ENCODE assay signal across 29 cellular contexts in the genomic region with DNA sequence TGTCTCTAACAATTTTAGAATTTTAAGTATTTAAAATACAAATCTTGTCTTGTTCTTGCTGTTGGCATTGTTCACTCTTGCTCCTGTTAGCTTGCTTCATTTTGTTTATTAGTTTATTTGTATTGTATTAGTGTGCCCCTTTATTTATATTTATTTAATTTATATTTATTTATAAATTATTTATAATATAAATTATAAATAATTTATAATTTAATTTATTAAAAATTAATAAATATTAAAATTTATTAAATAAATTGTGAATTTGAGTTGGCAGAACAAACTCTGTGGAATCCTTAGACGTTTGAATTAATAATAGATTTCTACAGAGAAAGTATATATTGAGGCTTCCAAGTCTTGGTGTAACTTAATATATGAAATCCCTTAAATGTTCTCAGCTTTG.
"Had no signal": no experiment of that assay in that cellular context is flagged by ENCODE, and none has a peak within 500 bp of the region (broad histone marks: within the 10 kb centered on the region; RNA-seq: fewer than 3 reads in every experiment).

No MANE protein-coding gene starts in this region.

- H3K9me3 Mint-ChIP-seq: nephron progenitor cell, neural progenitor cell had no signal

- H3K36me3 ChIP-seq: left lung, neural progenitor cell, neutrophil, right atrium auricular region, right lobe of liver, suprapubic skin, thoracic aorta, tibial artery, upper lobe of right lung had no signal

- H3K36me3 Mint-ChIP-seq: mesothelial cell of epicardium; naive B cell; neural progenitor cell; stimulated activated naive B cell treated with anti-CD40 and anti-IgM and Interleukin-4, amounts not matched to agents 10 μg/mL and 1 μg/mL and 100 μg/mL, for 72 hours had no signal

- FAIRE-seq: keratinocyte, urothelium cell line had no signal

- ATAC-seq: left colon; left lung; natural killer cell; right lobe of liver; stimulated activated naive B cell treated with anti-CD40 and anti-IgM and Interleukin-4, amounts not matched to agents 10 μg/mL and 1 μg/mL and 100 μg/mL, for 72 hours; stimulated activated naive CD8-positive, alpha-beta T cell treated with anti-CD3 and anti-CD28 coated beads, Interleukin-15, Interleukin-2, amounts not matched to agents 100 U/mL and 50 U/mL, for 24 hours; upper lobe of right lung had no signal

- H3K4me1 ChIP-seq: left lung, neural progenitor cell, right atrium auricular region, right lobe of liver, suprapubic skin, tibial artery, upper lobe of right lung had no signal

- H3K9me3 ChIP-seq: left lung, neutrophil, right atrium auricular region, right lobe of liver, suprapubic skin, thoracic aorta, tibial artery, upper lobe of right lung had no signal

- H3K4me3 ChIP-seq: left lung, lung, neural progenitor cell, right atrium auricular region, right lobe of liver, suprapubic skin, thoracic aorta, tibial artery, upper lobe of right lung had no signal

- DNase-seq: hippocampal formation; kidney glomerular epithelial cell; left colon; left lung; mesendoderm; naive B cell; natural killer cell; nephron progenitor cell; occipital lobe; right lobe of liver; stimulated activated CD4-positive, alpha-beta T cell treated with anti-CD3 and anti-CD28 coated beads, Interleukin-12 subunit alpha, Interleukin-12 subunit beta, amount 100 ng/mL, for 4 hours; stimulated activated CD4-positive, alpha-beta T cell treated with anti-CD3 and anti-CD28 coated beads, Interleukin-15, amount 100 ng/mL, for 24 hours; stimulated activated CD4-positive, alpha-beta T cell treated with anti-CD3 and anti-CD28 coated beads, Interleukin-2, amount 100 ng/mL, for 24 hours; stimulated activated CD4-positive, alpha-beta T cell treated with anti-CD3 and anti-CD28 coated beads, Interleukin-4, amount 100 ng/mL, for 1 hour; stimulated activated naive B cell treated with anti-CD40 and anti-IgM and Interleukin-4, amounts not matched to agents 10 μg/mL and 1 μg/mL and 100 μg/mL, for 72 hours; stimulated activated naive CD8-positive, alpha-beta T cell treated with anti-CD3 and anti-CD28 coated beads, Interleukin-15, Interleukin-2, amounts not matched to agents 100 U/mL and 50 U/mL, for 24 hours; tibial artery; trophoblast cell; upper lobe of right lung had no signal

- H3K27ac Mint-ChIP-seq: mesothelial cell of epicardium; naive B cell; natural killer cell; nephron progenitor cell; neural progenitor cell; progenitor cell of endocrine pancreas; stimulated activated naive B cell treated with anti-CD40 and anti-IgM and Interleukin-4, amounts not matched to agents 10 μg/mL and 1 μg/mL and 100 μg/mL, for 72 hours had no signal

- H3K4me1 Mint-ChIP-seq: mesothelial cell of epicardium; naive B cell; natural killer cell; nephron progenitor cell; neural progenitor cell; stimulated activated naive B cell treated with anti-CD40 and anti-IgM and Interleukin-4, amounts not matched to agents 10 μg/mL and 1 μg/mL and 100 μg/mL, for 72 hours had no signal

- H3K27me3 Mint-ChIP-seq: naive B cell; progenitor cell of endocrine pancreas; stimulated activated naive B cell treated with anti-CD40 and anti-IgM and Interleukin-4, amounts not matched to agents 10 μg/mL and 1 μg/mL and 100 μg/mL, for 72 hours had no signal

- H3K4me3 Mint-ChIP-seq: mesothelial cell of epicardium; naive B cell; natural killer cell; nephron progenitor cell; neural progenitor cell; stimulated activated naive B cell treated with anti-CD40 and anti-IgM and Interleukin-4, amounts not matched to agents 10 μg/mL and 1 μg/mL and 100 μg/mL, for 72 hours had no signal

- H3K27me3 ChIP-seq: left lung, neural progenitor cell, neutrophil, right atrium auricular region, right lobe of liver, suprapubic skin, tibial artery, upper lobe of right lung had no signal

- H3K27ac ChIP-seq: left lung, neural progenitor cell, neutrophil, right atrium auricular region, right lobe of liver, suprapubic skin, thoracic aorta, tibial artery, upper lobe of right lung had no signal
